8 cellular contexts compared by ENCODE assay signal in the genomic region with DNA sequence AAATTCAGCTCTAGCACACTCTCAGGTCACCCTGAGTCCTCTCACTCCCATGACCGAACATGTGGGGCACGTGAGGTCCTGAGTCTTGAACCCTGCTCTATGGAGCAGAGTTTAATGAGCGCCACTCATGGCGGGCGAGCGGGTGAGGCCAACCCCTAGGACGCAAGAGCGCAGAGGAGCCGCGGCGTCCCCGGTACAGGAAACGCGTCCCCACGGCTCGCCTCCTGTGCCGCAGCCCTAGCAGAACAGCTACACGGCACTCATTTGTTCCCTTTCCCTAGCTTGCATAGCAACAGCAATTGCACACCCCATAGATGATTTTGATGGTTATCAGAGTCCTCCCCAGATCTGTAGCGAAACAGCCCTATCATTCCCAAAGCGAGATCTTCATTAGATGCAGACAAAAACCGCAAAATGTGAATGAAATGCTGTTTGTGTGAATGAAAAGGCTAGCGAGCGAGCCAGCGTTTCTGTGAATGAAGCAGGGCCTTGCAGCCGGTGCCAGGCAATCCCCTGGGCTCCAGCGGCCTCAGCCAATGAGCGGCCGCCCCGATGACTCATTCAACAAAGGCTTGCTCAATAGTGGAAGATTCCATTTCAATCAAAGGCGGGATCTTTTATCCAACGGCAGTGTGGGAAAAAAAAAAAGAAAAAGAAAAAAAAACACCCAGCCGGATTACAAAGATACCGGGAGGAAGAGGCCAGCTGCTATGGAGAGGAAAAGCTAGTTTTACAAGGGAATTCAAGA. TPM values are rescaled to one million over a fixed set of nuclear protein-coding genes. Genes with fewer than 3 reads are reported as not detected.
A peak's percentile ranks its signal among the peaks of the same experiment; 100 is the strongest.
DNase-seq lines count a peak whose midpoint lies in the region; ATAC-seq and TF ChIP-seq lines count a peak whose summit lies in the region.

No MANE protein-coding gene starts in this region.

- H3K4me1 ChIP-seq in spleen = peaks cover 12 to 42% (median 31%) of the 10 kb centered on the region in 6 donors

- intact Hi-C loops in dorsolateral prefrontal cortex (cut with DNase I) (loop anchor here in 1 of 2 donors (2.0 to 5.0 kb wide), 2 partner anchors 139 to 143 kb away; a partner anchor contains a TSS), spleen (cut with DNase I; ENCODE audit: low total_unique reads) (no loop called here)

- TF ChIP-seq POLR2A in spleen (IDR thresholded peaks at IDR 0.05) = no peak

- peaks cover 0 to 40% (median 10%) of the 10 kb centered on the region in 45 donors for H3K27me3 ChIP-seq in dorsolateral prefrontal cortex
- H3K27me3 ChIP-seq in spleen (replicated peaks in 1 of 7) = peaks cover 0 to 66% (median 37%) of the 10 kb centered on the region in 7 donors

- no peaks in the 10 kb centered on the region for H3K9me3 ChIP-seq in spleen

- peak; percentile 88 for DNase-seq in 8988T
- peak; percentile 75 for DNase-seq in NCI-H2107 treated with DMSO at 0.1 percent for 48 hours (lab: John Stamatoyannopoulos, UW; ENCODE audit: unreplicated experiment)
- peak; percentile 85 to 97 (median 94) for DNase-seq in dorsolateral prefrontal cortex
- peak; percentile 96 for DNase-seq in kidney tubule cell (ENCODE audit: low spot score)
- peak; percentile 83 for DNase-seq in spleen

- no peak for TF ChIP-seq CTCF in VCaP (conservative IDR thresholded peaks at IDR 0.05)
- TF ChIP-seq CTCF in dorsolateral prefrontal cortex (IDR thresholded peaks at IDR 0.05 in 54 of 56, conservative IDR thresholded peaks at IDR 0.05 in 2 of 56; ENCODE audit: low read depth in 1 of 56, partially characterized antibody in 56 of 56) = peak in 4 of 56 donors; percentile 11 to 31 (median 14)
- TF ChIP-seq CTCF in spleen (IDR thresholded peaks at IDR 0.05 in 8 of 11, conservative IDR thresholded peaks at IDR 0.05 in 3 of 11) = no peak

- 1 to 2% (median 1%) methylated on average over 33 of the region's 33 CpGs for WGBS in spleen, 5 donors

- ATAC-seq in GM21786 (IDR thresholded peaks at IDR 0.05; ENCODE audit: unreplicated experiment) = peak; percentile 61
- no peak for ATAC-seq in HG03457 (IDR thresholded peaks at IDR 0.05; ENCODE audit: unreplicated experiment)

- peak overlapping the region; percentile 37 for H3K27ac ChIP-seq in VCaP
- peak overlapping the region in 57 of 59 donors; percentile 8 to 91 (median 79) for H3K27ac ChIP-seq in dorsolateral prefrontal cortex
- peak overlapping the region in 7 of 8 donors; percentile 1 to 75 (median 57) for H3K27ac ChIP-seq in spleen

- H3K4me3 ChIP-seq in dorsolateral prefrontal cortex (peak overlapping the region; percentile 28 to 82 (median 64)), spleen (peak overlapping the region in 7 of 8 donors; percentile 11 to 60 (median 29))

- H3K36me3 ChIP-seq in spleen = no peaks in the 10 kb centered on the region

RNA-seq across cellular contexts. Expression of a gene that starts 1.5 kb away (rescaled TPM):
- total RNA-seq in dorsolateral prefrontal cortex (100 to 1,000 TPM in 82 of 120 experiments, 10 to 100 TPM in 38; 32.9 to 165 (median 108) TPM), spleen (under 1 TPM in 6 of 7 donors, not detected in 1; 0.05 to 0.70 (median 0.09) TPM)
- under 1 TPM; 0.03 to 0.06 (median 0.04) TPM for polyA plus RNA-seq in spleen

Comparison
In these comparisons a context has a peak if more than half of its experiments do, and no peak if none do; other contexts are left out.
1. RNA of a gene that starts 1.5 kb away (total RNA-seq): 32.9 to 165 TPM in dorsolateral prefrontal cortex; 0.05 to 0.70 TPM in spleen; every median in the first group is over 10 times any median in the second.
2. Peak in every context shown above with its lines, with median percentiles within 50 percentile points of each other: DNase-seq and H3K27ac ChIP-seq.